1 cellular context compared by ENCODE assay signal in the genomic region with DNA sequence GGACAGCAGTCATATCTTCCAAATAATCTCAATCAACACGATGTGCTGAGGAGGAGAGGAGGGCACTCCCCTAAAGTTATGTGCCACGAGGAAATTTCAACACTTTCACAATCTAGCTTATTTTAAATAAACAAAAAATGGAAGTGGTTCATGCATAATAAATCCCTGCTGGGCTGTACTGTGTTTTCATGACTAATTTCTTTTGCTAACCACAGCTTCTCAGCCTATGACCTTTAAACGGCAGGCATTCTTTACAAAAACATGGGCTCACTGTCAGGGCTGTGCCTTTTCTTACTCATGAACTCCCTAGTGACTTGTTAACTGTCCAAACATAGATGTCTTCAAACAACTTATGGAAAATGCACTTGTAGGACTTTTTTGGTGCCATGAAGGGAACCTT.
TF ChIP-seq lines count a peak whose summit lies in the region.

No MANE protein-coding gene starts in this region.

TF ChIP-seq in HepG2, 621 proteins besides CTCF, POLR2A, EP300 and RAD21 (continued from another document):
- TF ChIP-seq, protein P1, sequence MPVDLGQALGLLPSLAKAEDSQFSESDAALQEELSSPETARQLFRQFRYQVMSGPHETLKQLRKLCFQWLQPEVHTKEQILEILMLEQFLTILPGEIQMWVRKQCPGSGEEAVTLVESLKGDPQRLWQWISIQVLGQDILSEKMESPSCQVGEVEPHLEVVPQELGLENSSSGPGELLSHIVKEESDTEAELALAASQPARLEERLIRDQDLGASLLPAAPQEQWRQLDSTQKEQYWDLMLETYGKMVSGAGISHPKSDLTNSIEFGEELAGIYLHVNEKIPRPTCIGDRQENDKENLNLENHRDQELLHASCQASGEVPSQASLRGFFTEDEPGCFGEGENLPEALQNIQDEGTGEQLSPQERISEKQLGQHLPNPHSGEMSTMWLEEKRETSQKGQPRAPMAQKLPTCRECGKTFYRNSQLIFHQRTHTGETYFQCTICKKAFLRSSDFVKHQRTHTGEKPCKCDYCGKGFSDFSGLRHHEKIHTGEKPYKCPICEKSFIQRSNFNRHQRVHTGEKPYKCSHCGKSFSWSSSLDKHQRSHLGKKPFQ (CRISPR knock-in tag; IDR thresholded peaks at IDR 0.05; ENCODE audit: insufficient replicate concordance) = no peak
- no peak for TF ChIP-seq ZNF749 (CRISPR knock-in tag; IDR thresholded peaks at IDR 0.05; ENCODE audit: borderline replicate concordance)
- no peak for TF ChIP-seq ZNF775 (CRISPR knock-in tag; IDR thresholded peaks at IDR 0.05; ENCODE audit: borderline replicate concordance)
- no peak for TF ChIP-seq ZNF510 (CRISPR knock-in tag; IDR thresholded peaks at IDR 0.05; ENCODE audit: low read depth)
- TF ChIP-seq ZNF235 (CRISPR knock-in tag; IDR thresholded peaks at IDR 0.05; ENCODE audit: borderline replicate concordance) = no peak
- no peak for TF ChIP-seq JUNB (CRISPR knock-in tag; IDR thresholded peaks at IDR 0.05; ENCODE audit: borderline replicate concordance)
- no peak for TF ChIP-seq ZSCAN30 (CRISPR knock-in tag; IDR thresholded peaks at IDR 0.05)
- TF ChIP-seq, protein P2, sequence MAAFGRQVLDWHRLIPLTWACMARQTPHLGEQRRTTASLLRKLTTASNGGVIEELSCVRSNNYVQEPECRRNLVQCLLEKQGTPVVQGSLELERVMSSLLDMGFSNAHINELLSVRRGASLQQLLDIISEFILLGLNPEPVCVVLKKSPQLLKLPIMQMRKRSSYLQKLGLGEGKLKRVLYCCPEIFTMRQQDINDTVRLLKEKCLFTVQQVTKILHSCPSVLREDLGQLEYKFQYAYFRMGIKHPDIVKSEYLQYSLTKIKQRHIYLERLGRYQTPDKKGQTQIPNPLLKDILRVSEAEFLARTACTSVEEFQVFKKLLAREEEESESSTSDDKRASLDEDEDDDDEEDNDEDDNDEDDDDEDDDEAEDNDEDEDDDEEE (CRISPR knock-in tag; IDR thresholded peaks at IDR 0.05) = no peak
- TF ChIP-seq, protein P3, sequence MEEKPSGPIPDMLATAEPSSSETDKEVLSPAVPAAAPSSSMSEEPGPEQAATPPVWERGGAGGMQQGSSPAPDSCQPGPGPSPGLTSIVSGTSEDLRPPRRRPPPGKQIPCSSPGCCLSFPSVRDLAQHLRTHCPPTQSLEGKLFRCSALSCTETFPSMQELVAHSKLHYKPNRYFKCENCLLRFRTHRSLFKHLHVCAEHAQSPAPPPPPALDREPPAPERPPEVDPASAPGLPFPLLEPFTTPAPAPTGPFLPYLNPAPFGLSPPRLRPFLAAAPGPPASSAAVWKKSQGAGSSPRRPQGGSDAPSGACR (CRISPR knock-in tag; IDR thresholded peaks at IDR 0.05) = no peak
- TF ChIP-seq, protein P4, sequence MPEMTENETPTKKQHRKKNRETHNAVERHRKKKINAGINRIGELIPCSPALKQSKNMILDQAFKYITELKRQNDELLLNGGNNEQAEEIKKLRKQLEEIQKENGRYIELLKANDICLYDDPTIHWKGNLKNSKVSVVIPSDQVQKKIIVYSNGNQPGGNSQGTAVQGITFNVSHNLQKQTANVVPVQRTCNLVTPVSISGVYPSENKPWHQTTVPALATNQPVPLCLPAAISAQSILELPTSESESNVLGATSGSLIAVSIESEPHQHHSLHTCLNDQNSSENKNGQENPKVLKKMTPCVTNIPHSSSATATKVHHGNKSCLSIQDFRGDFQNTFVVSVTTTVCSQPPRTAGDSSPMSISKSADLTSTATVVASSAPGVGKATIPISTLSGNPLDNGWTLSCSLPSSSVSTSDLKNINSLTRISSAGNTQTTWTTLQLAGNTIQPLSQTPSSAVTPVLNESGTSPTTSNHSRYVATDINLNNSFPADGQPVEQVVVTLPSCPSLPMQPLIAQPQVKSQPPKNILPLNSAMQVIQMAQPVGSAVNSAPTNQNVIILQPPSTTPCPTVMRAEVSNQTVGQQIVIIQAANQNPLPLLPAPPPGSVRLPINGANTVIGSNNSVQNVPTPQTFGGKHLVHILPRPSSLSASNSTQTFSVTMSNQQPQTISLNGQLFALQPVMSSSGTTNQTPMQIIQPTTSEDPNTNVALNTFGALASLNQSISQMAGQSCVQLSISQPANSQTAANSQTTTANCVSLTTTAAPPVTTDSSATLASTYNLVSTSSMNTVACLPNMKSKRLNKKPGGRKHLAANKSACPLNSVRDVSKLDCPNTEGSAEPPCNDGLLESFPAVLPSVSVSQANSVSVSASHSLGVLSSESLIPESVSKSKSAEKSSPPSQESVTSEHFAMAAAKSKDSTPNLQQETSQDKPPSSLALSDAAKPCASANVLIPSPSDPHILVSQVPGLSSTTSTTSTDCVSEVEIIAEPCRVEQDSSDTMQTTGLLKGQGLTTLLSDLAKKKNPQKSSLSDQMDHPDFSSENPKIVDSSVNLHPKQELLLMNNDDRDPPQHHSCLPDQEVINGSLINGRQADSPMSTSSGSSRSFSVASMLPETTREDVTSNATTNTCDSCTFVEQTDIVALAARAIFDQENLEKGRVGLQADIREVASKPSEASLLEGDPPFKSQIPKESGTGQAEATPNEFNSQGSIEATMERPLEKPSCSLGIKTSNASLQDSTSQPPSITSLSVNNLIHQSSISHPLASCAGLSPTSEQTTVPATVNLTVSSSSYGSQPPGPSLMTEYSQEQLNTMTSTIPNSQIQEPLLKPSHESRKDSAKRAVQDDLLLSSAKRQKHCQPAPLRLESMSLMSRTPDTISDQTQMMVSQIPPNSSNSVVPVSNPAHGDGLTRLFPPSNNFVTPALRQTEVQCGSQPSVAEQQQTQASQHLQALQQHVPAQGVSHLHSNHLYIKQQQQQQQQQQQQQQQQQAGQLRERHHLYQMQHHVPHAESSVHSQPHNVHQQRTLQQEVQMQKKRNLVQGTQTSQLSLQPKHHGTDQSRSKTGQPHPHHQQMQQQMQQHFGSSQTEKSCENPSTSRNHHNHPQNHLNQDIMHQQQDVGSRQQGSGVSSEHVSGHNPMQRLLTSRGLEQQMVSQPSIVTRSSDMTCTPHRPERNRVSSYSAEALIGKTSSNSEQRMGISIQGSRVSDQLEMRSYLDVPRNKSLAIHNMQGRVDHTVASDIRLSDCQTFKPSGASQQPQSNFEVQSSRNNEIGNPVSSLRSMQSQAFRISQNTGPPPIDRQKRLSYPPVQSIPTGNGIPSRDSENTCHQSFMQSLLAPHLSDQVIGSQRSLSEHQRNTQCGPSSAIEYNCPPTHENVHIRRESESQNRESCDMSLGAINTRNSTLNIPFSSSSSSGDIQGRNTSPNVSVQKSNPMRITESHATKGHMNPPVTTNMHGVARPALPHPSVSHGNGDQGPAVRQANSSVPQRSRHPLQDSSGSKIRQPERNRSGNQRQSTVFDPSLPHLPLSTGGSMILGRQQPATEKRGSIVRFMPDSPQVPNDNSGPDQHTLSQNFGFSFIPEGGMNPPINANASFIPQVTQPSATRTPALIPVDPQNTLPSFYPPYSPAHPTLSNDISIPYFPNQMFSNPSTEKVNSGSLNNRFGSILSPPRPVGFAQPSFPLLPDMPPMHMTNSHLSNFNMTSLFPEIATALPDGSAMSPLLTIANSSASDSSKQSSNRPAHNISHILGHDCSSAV (CRISPR knock-in tag; IDR thresholded peaks at IDR 0.05; ENCODE audit: borderline replicate concordance) = no peak
- no peak for TF ChIP-seq SMC3 (IDR thresholded peaks at IDR 0.05; ENCODE audit: low read length)
